In genomic region chr13:98454389-98454881, GRCh38 we compare ENCODE assay signal across 8 cellular contexts.
DNase-seq lines count a peak whose midpoint lies in the region; ATAC-seq and TF ChIP-seq lines count a peak whose summit lies in the region.

No MANE protein-coding gene starts in this region.

- in situ Hi-C loops in SK-MEL-5 (cut with HindIII; ENCODE audit: low pct_unique_long_range_greater_than_20kb, low sequenced_read_pairs): no loop called here

- H3K18ac ChIP-seq in mesendoderm (ENCODE audit: low read length): no peak overlapping the region

- H3K27me3 ChIP-seq in prostate gland (replicated peaks; ENCODE audit: insufficient read depth) (no peaks in the 10 kb centered on the region), mesendoderm (ENCODE audit: insufficient read depth, low read length, poor library complexity) (no peaks in the 10 kb centered on the region)

- no peak overlapping the region for H2BK120ac ChIP-seq in mesendoderm (ENCODE audit: low read depth, low read length)

- H3K27ac ChIP-seq in prostate gland (peak overlapping the region; percentile 66 to 71), mesendoderm (ENCODE audit: low read depth, low read length) (no peak overlapping the region)

- intact Hi-C loops in prostate gland (cut with DNase I): loop anchor here (5.0 kb wide), 1 partner anchor 43 kb away; no protein-coding TSS in a partner anchor

- peaks cover 4% of the 10 kb centered on the region for H3K79me1 ChIP-seq in mesendoderm (ENCODE audit: low read length)

- no peak overlapping the region for H3K23ac ChIP-seq in mesendoderm (ENCODE audit: low read length)

- no peak overlapping the region for H3K56ac ChIP-seq in mesendoderm (ENCODE audit: low read length)

- H4K8ac ChIP-seq in mesendoderm (ENCODE audit: low read depth, low read length): no peak overlapping the region

- TF ChIP-seq CTCF in prostate gland (IDR thresholded peaks at IDR 0.05): no peak

- ATAC-seq in HG03520 (IDR thresholded peaks at IDR 0.05; ENCODE audit: unreplicated experiment): no peak

- no peaks in the 10 kb centered on the region for H3K79me2 ChIP-seq in mesendoderm (ENCODE audit: control insufficient read depth, insufficient read depth, low read length)

- peaks cover 16% of the 10 kb centered on the region for H3K4me1 ChIP-seq in prostate gland (replicated peaks)
- peaks cover 5% of the 10 kb centered on the region for H3K4me1 ChIP-seq in mesendoderm (ENCODE audit: control insufficient read depth, low read depth, low read length)

- no peak for TF ChIP-seq POLR2A in prostate gland (IDR thresholded peaks at IDR 0.05)

- H3K9me3 ChIP-seq in prostate gland: no peaks in the 10 kb centered on the region

- peak; percentile 93 for DNase-seq in EL
- DNase-seq in SK-MEL-5 (ENCODE audit: low read depth, low spot score): peak; percentile 27
- DNase-seq in fibroblast of peridontal ligament (ENCODE audit: extremely low read depth): peak; percentile 97
- peak; percentile 50 for DNase-seq in prostate gland (ENCODE audit: low spot score)
- DNase-seq in mesendoderm: no peak
- no peak for DNase-seq in activated CD4-positive, alpha-beta T cell treated with anti-CD3 and anti-CD28 coated beads, Interleukin-2, amount 50 U/mL, for 48 hours
- DNase-seq in NCI-H187 treated with DMSO at 0.1 percent for 48 hours (lab: John Stamatoyannopoulos, UW): no peak

- no peak overlapping the region for H4K5ac ChIP-seq in mesendoderm (ENCODE audit: low read length)

- H3K36me3 ChIP-seq in prostate gland: peaks cover 0 to 5% of the 10 kb centered on the region in 2 donors
- peaks cover 1% of the 10 kb centered on the region for H3K36me3 ChIP-seq in mesendoderm (ENCODE audit: control insufficient read depth, insufficient read depth, low read length)

- no peak overlapping the region for H3K4ac ChIP-seq in mesendoderm (ENCODE audit: low read depth, low read length)

- H2AK5ac ChIP-seq in mesendoderm (ENCODE audit: low read length): no peak overlapping the region

- no peak overlapping the region for H2BK5ac ChIP-seq in mesendoderm (ENCODE audit: low read length)

- H3K4me3 ChIP-seq in prostate gland: no peak overlapping the region
- H3K4me3 ChIP-seq in mesendoderm (ENCODE audit: low read length): no peak overlapping the region

- no peak overlapping the region for H3K4me2 ChIP-seq in mesendoderm (ENCODE audit: low read length)

- 10% methylated on average over 7 of the region's 7 CpGs for WGBS in prostate gland
- WGBS in mesendoderm (ENCODE audit: extremely low coverage, insufficient coverage, low lambda C conversion rate): no CpG with 5 or more reads among the region's 7 CpGs

- H3K9ac ChIP-seq in mesendoderm (ENCODE audit: low read length): no peak overlapping the region

- H2BK15ac ChIP-seq in mesendoderm (replicated peaks; ENCODE audit: low read depth): no peak overlapping the region

Comparison
In these comparisons a context has a peak if more than half of its experiments do, and no peak if none do; other contexts are left out.
1. DNase-seq: peak in EL (single experiment), SK-MEL-5 (single experiment), fibroblast of peridontal ligament (single experiment) and prostate gland (single experiment); none in mesendoderm (single experiment), activated CD4-positive, alpha-beta T cell treated with anti-CD3 and anti-CD28 coated beads, Interleukin-2, amount 50 U/mL, for 48 hours (0 of 2) and NCI-H187 treated with DMSO at 0.1 percent for 48 hours (single experiment).